Comparison of ENCODE assay signal across 18 cellular contexts in genomic region chr5:163089926-163090325, GRCh38.
DNase-seq lines count a peak whose midpoint lies in the region; TF ChIP-seq lines count a peak whose summit lies in the region.
"Had no signal": no experiment of that assay in that cellular context is flagged by ENCODE, and none has a peak within 500 bp of the region (broad histone marks: within the 10 kb centered on the region; RNA-seq: fewer than 3 reads in every experiment).

No MANE protein-coding gene starts in this region.

- H3K4me3 Mint-ChIP-seq in endodermal cell, result no peak overlapping the region
- H3K4me3 Mint-ChIP-seq: CD14-positive monocyte; CD4-positive, alpha-beta memory T cell; HFFc6 had no signal

- TF ChIP-seq CTCF in colonic mucosa (IDR thresholded peaks at IDR 0.05) (no peak), endodermal cell (conservative IDR thresholded peaks at IDR 0.05) (no peak)

- H3K4me1 ChIP-seq in colonic mucosa (no peaks in the 10 kb centered on the region), endodermal cell (ENCODE audit: control insufficient read depth, insufficient read depth, low read length) (no peaks in the 10 kb centered on the region)
- H3K4me1 ChIP-seq: A549, BLaER1 had no signal

- H3K27me3 Mint-ChIP-seq in endodermal cell (ENCODE audit: insufficient read depth), result no peaks in the 10 kb centered on the region
- H3K27me3 Mint-ChIP-seq: CD4-positive, alpha-beta memory T cell had no signal

- no peaks in the 10 kb centered on the region for H3K36me3 Mint-ChIP-seq in endodermal cell (ENCODE audit: low read depth)
- H3K36me3 Mint-ChIP-seq: CD14-positive monocyte; CD4-positive, alpha-beta memory T cell had no signal

- DNase-seq in NCI-H1092 treated with DMSO at 0.1 percent for 48 hours (lab: John Stamatoyannopoulos, UW) (peak; percentile 8), NCI-H1092 (lab: John Stamatoyannopoulos, UW) (no peak), NCI-H446 treated with DMSO at 0.1 percent for 48 hours (lab: John Stamatoyannopoulos, UW) (peak; percentile 80), cerebellum (ENCODE audit: low spot score) (peak; percentile 66), colonic mucosa (no peak), NCI-H187 (lab: John Stamatoyannopoulos, UW) (no peak), endodermal cell (no peak)
- DNase-seq: CD4-positive, alpha-beta memory T cell; DMS79 treated with DMSO at 0.1 percent for 48 hours; GOT3; H7; HFFc6; IMR-90 had no signal

- intact Hi-C loops in colonic mucosa (cut with DNase I), result no loop called here

- H3K9ac ChIP-seq in colonic mucosa (ENCODE audit: low read depth in 2 of 2, low read length in 2 of 2) (no peak overlapping the region), endodermal cell (ENCODE audit: extremely low read depth, low read length, poor library complexity, severe bottlenecking) (no peak overlapping the region)
- H3K9ac ChIP-seq: BLaER1 had no signal

- H3K27me3 ChIP-seq in colonic mucosa (no peaks in the 10 kb centered on the region), endodermal cell (ENCODE audit: control insufficient read depth, insufficient read depth, low read length, poor library complexity, severe bottlenecking) (no peaks in the 10 kb centered on the region)
- H3K27me3 ChIP-seq: BLaER1 had no signal

- no peaks in the 10 kb centered on the region for H3K4me1 Mint-ChIP-seq in endodermal cell
- H3K4me1 Mint-ChIP-seq: CD14-positive monocyte; CD4-positive, alpha-beta memory T cell had no signal

- no CpG with 5 or more reads among the region's 1 CpG for WGBS in endodermal cell (ENCODE audit: insufficient coverage in 1 of 2, insufficient read length in 1 of 2), 2 experiments

- H3K36me3 ChIP-seq in colonic mucosa (no peaks in the 10 kb centered on the region), endodermal cell (ENCODE audit: control insufficient read depth, insufficient read depth, low read length) (no peaks in the 10 kb centered on the region)
- H3K36me3 ChIP-seq: BLaER1 had no signal

- H3K9me3 Mint-ChIP-seq in endodermal cell, result no peaks in the 10 kb centered on the region

- H3K27ac Mint-ChIP-seq in endodermal cell, result no peak overlapping the region
- H3K27ac Mint-ChIP-seq: CD14-positive monocyte; CD4-positive, alpha-beta memory T cell; HFFc6 had no signal

- H3K9me3 ChIP-seq in colonic mucosa, result no peaks in the 10 kb centered on the region
- no peaks in the 10 kb centered on the region for H3K9me3 ChIP-seq in endodermal cell (ENCODE audit: control insufficient read depth, low read length)
- H3K9me3 ChIP-seq: A549, BLaER1 had no signal

- H3K4me3 ChIP-seq in colonic mucosa (no peak overlapping the region), endodermal cell (ENCODE audit: low read length) (no peak overlapping the region)
- H3K4me3 ChIP-seq: A549, BLaER1, GM12878 had no signal

- H3K27ac ChIP-seq in colonic mucosa, result no peak overlapping the region
- no peak overlapping the region for H3K27ac ChIP-seq in endodermal cell (ENCODE audit: low read depth, low read length)
- H3K27ac ChIP-seq: 22Rv1, A549, BLaER1 had no signal

Comparison
In these comparisons a context has a peak if more than half of its experiments do, and no peak if none do; other contexts are left out.
1. DNase-seq: peak in NCI-H1092 treated with DMSO at 0.1 percent for 48 hours (single experiment), NCI-H446 treated with DMSO at 0.1 percent for 48 hours (single experiment) and cerebellum (single experiment); none in NCI-H1092 (single experiment), colonic mucosa (single experiment), NCI-H187 (0 of 2) and endodermal cell (single experiment).